8 cellular contexts compared by ENCODE assay signal in genomic region chr22:40857309-40857851, GRCh38.
DNase-seq lines count a peak whose midpoint lies in the region; ATAC-seq lines count a peak whose summit lies in the region.

No MANE protein-coding gene starts in this region.

- H3K9ac ChIP-seq in HUES6 (ENCODE audit: low read length) (peak overlapping the region; percentile 97), mucosa of rectum (ENCODE audit: low read depth in 1 of 2, low read length in 2 of 2) (peak overlapping the region; percentile 83 to 97)

- H3K36me3 ChIP-seq in HUES6 (ENCODE audit: control insufficient read depth, insufficient read depth, low read length) (peaks cover 31% of the 10 kb centered on the region), mucosa of rectum (ENCODE audit: control insufficient read depth in 2 of 2, insufficient read depth in 2 of 2, low read length in 2 of 2) (peaks cover 0 to 13% of the 10 kb centered on the region in 2 donors)

- no peaks in the 10 kb centered on the region for H3K27me3 ChIP-seq in HUES6 (ENCODE audit: control insufficient read depth, insufficient read depth, low read length)
- H3K27me3 ChIP-seq in mucosa of rectum (ENCODE audit: control insufficient read depth in 2 of 2, insufficient read depth in 2 of 2, low read length in 2 of 2) = no peaks in the 10 kb centered on the region

- H3K9me3 ChIP-seq in HUES6 (ENCODE audit: control insufficient read depth, insufficient read depth, low read depth, low read length) (no peaks in the 10 kb centered on the region), mucosa of rectum (ENCODE audit: control insufficient read depth in 2 of 2, low read length in 2 of 2) (no peaks in the 10 kb centered on the region)

- DNase-seq in ACHN = peak; percentile 14
- no peak for DNase-seq in caudate nucleus (lab: John Stamatoyannopoulos, UW)
- no peak for DNase-seq in amygdala (lab: John Stamatoyannopoulos, UW)
- DNase-seq in Kasumi-1 (lab: John Stamatoyannopoulos, UW) = no peak

- peaks cover 24% of the 10 kb centered on the region for H3K4me1 ChIP-seq in HUES6 (ENCODE audit: control insufficient read depth, insufficient read depth, low read length)
- H3K4me1 ChIP-seq in mucosa of rectum (ENCODE audit: control insufficient read depth in 2 of 2, insufficient read depth in 2 of 2, low read length in 2 of 2) = peaks cover 22 to 39% of the 10 kb centered on the region in 2 donors

- ATAC-seq in HG03442 (IDR thresholded peaks at IDR 0.05; ENCODE audit: unreplicated experiment) (no peak), HG03432 (IDR thresholded peaks at IDR 0.05; ENCODE audit: unreplicated experiment) (no peak)

- H3K4me3 ChIP-seq in HUES6 (ENCODE audit: low read depth, low read length) = peak overlapping the region; percentile 98
- H3K4me3 ChIP-seq in mucosa of rectum (ENCODE audit: low read length in 2 of 2) = peak overlapping the region; percentile 80 to 87

- peak overlapping the region; percentile 98 for H3K27ac ChIP-seq in HUES6 (ENCODE audit: low read depth, low read length)
- peak overlapping the region; percentile 100 for H3K27ac ChIP-seq in caudate nucleus (ENCODE audit: low read depth, low read length)
- peak overlapping the region; percentile 94 to 99 for H3K27ac ChIP-seq in mucosa of rectum (ENCODE audit: low read depth in 2 of 2, low read length in 2 of 2)

- in situ Hi-C loops in ACHN (cut with HindIII; ENCODE audit: low pct_ligation_motif_present, low pct_unique_long_range_greater_than_20kb, low sequenced_read_pairs) = no loop called here
